Comparison of ENCODE assay signal across 17 cellular contexts in the genomic region with DNA sequence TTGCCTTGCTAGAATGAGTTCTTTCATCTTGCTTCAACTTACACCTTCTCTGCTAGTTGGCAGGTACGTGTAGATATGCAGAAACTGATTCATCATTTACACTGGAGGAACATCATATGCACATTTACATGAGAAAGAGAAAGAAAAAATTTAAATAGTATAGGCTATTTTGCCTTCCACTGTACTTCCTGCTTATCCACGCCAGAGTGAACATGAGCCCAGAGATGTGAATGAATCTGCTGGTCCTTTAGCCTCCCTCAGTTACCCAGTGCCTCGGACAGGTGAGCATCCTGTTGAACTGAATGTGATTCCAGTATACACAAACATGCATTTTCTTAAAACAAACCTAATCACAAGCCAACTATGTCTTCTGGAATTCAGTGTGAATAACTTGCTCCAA.
DNase-seq lines count a peak whose midpoint lies in the region; ATAC-seq, FAIRE-seq and TF ChIP-seq lines count a peak whose summit lies in the region.
"Had no signal": no experiment of that assay in that cellular context is flagged by ENCODE, and none has a peak within 500 bp of the region (broad histone marks: within the 10 kb centered on the region; RNA-seq: fewer than 3 reads in every experiment).

No MANE protein-coding gene starts in this region.

- DNase-seq in GM18507 (ENCODE audit: extremely low spot score, insufficient read length, low read depth): no peak
- DNase-seq in GM12878 (ENCODE audit: low read depth, low spot score): no peak
- no peak for DNase-seq in activated naive CD4-positive, alpha-beta T cell treated with anti-CD3 and anti-CD28 coated beads, Interleukin-2, amount 50 U/mL, for 16 hours
- no peak for DNase-seq in Ammon's horn (ENCODE audit: low spot score)
- DNase-seq in nephron progenitor cell: no peak
- no peak for DNase-seq in activated CD8-positive, alpha-beta T cell treated with anti-CD3 and anti-CD28 coated beads, Interleukin-2, amount 10 ng/mL, durations not matched to agents 7 days and 5 days
- DNase-seq: activated CD4-positive, CD25-positive, alpha-beta regulatory T cell; CD8-positive, alpha-beta T cell; left colon; NCI-H1417 treated with DMSO at 0.1 percent for 48 hours; stimulated activated CD4-positive, alpha-beta T cell treated with anti-CD3 and anti-CD28 coated beads, Interleukin-2, amount 100 ng/mL, for 48 hours; T-cell had no signal

- no TSS peak for BruUV-seq in GM12878 (replicated peaks; lab: Mats Ljungman, UMichigan)

- intact Hi-C loops in GM12878 (cut with micrococcal nuclease; ENCODE audit: unreplicated experiment): no loop called here

- H3K27ac ChIP-seq in GM12878 (ENCODE audit: control insufficient read depth, insufficient read depth): no peak overlapping the region
- H3K27ac ChIP-seq: suprapubic skin had no signal

- peak; percentile 85 for ATAC-seq in GM21447 (IDR thresholded peaks at IDR 0.05; ENCODE audit: unreplicated experiment)
- ATAC-seq in HG03066 (IDR thresholded peaks at IDR 0.05; ENCODE audit: low read depth, unreplicated experiment): peak; percentile 67
- ATAC-seq in GM12878: no peak; the same call in 2 of the 3 replicates
- no peak for ATAC-seq in activated CD8-positive, alpha-beta T cell treated with anti-CD3 and anti-CD28 coated beads, Interleukin-2, amount 10 ng/mL, durations not matched to agents 7 days and 5 days
- ATAC-seq: CD8-positive, alpha-beta T cell; left colon; T-cell had no signal

- RAD21 ChIA-PET in GM12878 (lab: Charles Lee; ENCODE audit: unreplicated experiment): no interaction called here

- H3K9me3 Mint-ChIP-seq in nephron progenitor cell: peaks cover under 1% of the 10 kb centered on the region
- no peaks in the 10 kb centered on the region for H3K9me3 Mint-ChIP-seq in activated CD8-positive, alpha-beta T cell treated with anti-CD3 and anti-CD28 coated beads, Interleukin-2, amount 10 ng/mL, durations not matched to agents 7 days and 5 days (ENCODE audit: insufficient read depth)
- H3K9me3 Mint-ChIP-seq: CD8-positive, alpha-beta T cell had no signal

- no peak for TF ChIP-seq POLR2A in GM12878 (IDR thresholded peaks at IDR 0.05; ENCODE audit: low read depth, low read length)

- 14% methylated on average over 3 of the region's 3 CpGs for WGBS in GM12878 (ENCODE audit: insufficient coverage, insufficient replicate concordance, low lambda C conversion rate, missing lambda C conversion rate)

- POLR2A ChIA-PET in GM12878 (lab: Charles Lee): no interaction called here
- POLR2A ChIA-PET in activated CD8-positive, alpha-beta T cell treated with anti-CD3 and anti-CD28 coated beads, Interleukin-2, amount 10 ng/mL, durations not matched to agents 7 days and 5 days (lab: Charles Lee): no interaction called here

- H2AFZ ChIP-seq in GM12878 (ENCODE audit: control insufficient read depth, low read depth, low read length): peak overlapping the region; percentile 26; the same call in 1 of the 2 replicates

- no peaks in the 10 kb centered on the region for H3K27me3 ChIP-seq in GM12878 (replicated peaks in 1 of 2; ENCODE audit: control insufficient read depth in 2 of 2, insufficient read depth in 2 of 2, low read length in 1 of 2)
- H3K27me3 ChIP-seq: suprapubic skin had no signal

- H3K4me2 ChIP-seq in GM12878 (ENCODE audit: control insufficient read depth, insufficient read depth): no peak overlapping the region

- SMC1A ChIA-PET in GM12878 (lab: Charles Lee; ENCODE audit: uncharacterized antibody, unreplicated experiment): interaction anchor here (1.6 to 1.8 kb wide), 2 partner anchors 7 to 13 kb away, joined by 3 to 7 read pairs; no protein-coding TSS in a partner anchor

- no peak overlapping the region for H3K9ac ChIP-seq in GM12878 (ENCODE audit: control insufficient read depth, insufficient read depth, low read length)

- no peaks in the 10 kb centered on the region for H3K79me2 ChIP-seq in GM12878 (ENCODE audit: control insufficient read depth, insufficient read depth, low read length)

- H3K4me1 ChIP-seq in GM12878 (ENCODE audit: control insufficient read depth, insufficient read depth, low read length): no peaks in the 10 kb centered on the region; the same call in 1 of the 2 replicates
- H3K4me1 ChIP-seq: suprapubic skin had no signal

- no peaks in the 10 kb centered on the region for H4K20me1 ChIP-seq in GM12878 (ENCODE audit: control insufficient read depth, insufficient read depth)

- H3K27me3 Mint-ChIP-seq in nephron progenitor cell (ENCODE audit: low read depth, poor library complexity): peaks cover 5% of the 10 kb centered on the region
- H3K27me3 Mint-ChIP-seq in activated CD8-positive, alpha-beta T cell treated with anti-CD3 and anti-CD28 coated beads, Interleukin-2, amount 10 ng/mL, durations not matched to agents 7 days and 5 days (ENCODE audit: low read depth): no peaks in the 10 kb centered on the region
- H3K27me3 Mint-ChIP-seq: central memory CD8-positive, alpha-beta T cell; T-cell had no signal

- in situ Hi-C loops in GM12878 (cut with MboI): no loop called here

- no peak overlapping the region for H3K27ac Mint-ChIP-seq in nephron progenitor cell
- H3K27ac Mint-ChIP-seq in activated CD8-positive, alpha-beta T cell treated with anti-CD3 and anti-CD28 coated beads, Interleukin-2, amount 10 ng/mL, durations not matched to agents 7 days and 5 days: no peak overlapping the region
- H3K27ac Mint-ChIP-seq: CD8-positive, alpha-beta T cell; T-cell had no signal

- H3K36me3 Mint-ChIP-seq in nephron progenitor cell (ENCODE audit: low read depth): peaks cover 40% of the 10 kb centered on the region
- H3K36me3 Mint-ChIP-seq in activated CD8-positive, alpha-beta T cell treated with anti-CD3 and anti-CD28 coated beads, Interleukin-2, amount 10 ng/mL, durations not matched to agents 7 days and 5 days (ENCODE audit: low read depth): no peaks in the 10 kb centered on the region
- H3K36me3 Mint-ChIP-seq: CD8-positive, alpha-beta T cell had no signal

- CTCF ChIA-PET in GM12878 (lab: Yijun Ruan, JAX): interaction anchor here (0.9 kb wide), 1 partner anchor 9 kb away, joined by 3 read pairs; no protein-coding TSS in a partner anchor
- CTCF ChIA-PET in activated CD8-positive, alpha-beta T cell treated with anti-CD3 and anti-CD28 coated beads, Interleukin-2, amount 10 ng/mL, durations not matched to agents 7 days and 5 days (lab: Charles Lee): no interaction called here

- no peak overlapping the region for H3K4me3 Mint-ChIP-seq in nephron progenitor cell
- no peak overlapping the region for H3K4me3 Mint-ChIP-seq in activated CD8-positive, alpha-beta T cell treated with anti-CD3 and anti-CD28 coated beads, Interleukin-2, amount 10 ng/mL, durations not matched to agents 7 days and 5 days
- H3K4me3 Mint-ChIP-seq: CD8-positive, alpha-beta T cell; central memory CD8-positive, alpha-beta T cell; T-cell had no signal

- no peak for TF ChIP-seq EP300 in GM12878 (IDR thresholded peaks at IDR 0.05; ENCODE audit: borderline replicate concordance in 1 of 2, control insufficient read depth in 1 of 2, low read depth in 2 of 2, low read length in 2 of 2)

- H3K9me3 ChIP-seq in GM12878 (replicated peaks; ENCODE audit: control insufficient read depth, insufficient read depth, low read length): no peaks in the 10 kb centered on the region
- H3K9me3 ChIP-seq: suprapubic skin had no signal

- H3K36me3 ChIP-seq in GM12878 (ENCODE audit: control insufficient read depth in 2 of 2, insufficient read depth in 2 of 2, low read length in 1 of 2): no peaks in the 10 kb centered on the region

- H3K4me1 Mint-ChIP-seq in nephron progenitor cell: peaks cover 7% of the 10 kb centered on the region
- no peaks in the 10 kb centered on the region for H3K4me1 Mint-ChIP-seq in activated CD8-positive, alpha-beta T cell treated with anti-CD3 and anti-CD28 coated beads, Interleukin-2, amount 10 ng/mL, durations not matched to agents 7 days and 5 days (ENCODE audit: low read depth)
- H3K4me1 Mint-ChIP-seq: central memory CD8-positive, alpha-beta T cell; T-cell had no signal

- no peak for TF ChIP-seq CTCF in GM12878 (IDR thresholded peaks at IDR 0.05 in 2 of 3, conservative IDR thresholded peaks at IDR 0.05 in 1 of 3; ENCODE audit: control insufficient read depth in 2 of 3, extremely low read depth in 1 of 3, insufficient read depth in 1 of 3, low read depth in 3 of 3, low read length in 3 of 3)
- TF ChIP-seq CTCF in nephron progenitor cell (IDR thresholded peaks at IDR 0.05): no peak

- no peak for TF ChIP-seq RAD21 in GM12878 (IDR thresholded peaks at IDR 0.05; ENCODE audit: insufficient read depth, low read depth, low read length)

- FAIRE-seq in GM18507 (lab: Jason Lieb, UNC): peak; percentile 80
- no peak for FAIRE-seq in GM12878 (lab: Jason Lieb, UNC)
- FAIRE-seq: endometrium had no signal

- H3K4me3 ChIP-seq in GM12878: no peak overlapping the region
- H3K4me3 ChIP-seq: suprapubic skin had no signal

TF ChIP-seq in GM12878, 131 proteins besides CTCF, POLR2A, EP300 and RAD21 (continues in another document):
- TF ChIP-seq GATAD2B (conservative IDR thresholded peaks at IDR 0.05; ENCODE audit: low read depth) (no peak), DPF2 (IDR thresholded peaks at IDR 0.05) (no peak), NFXL1 (IDR thresholded peaks at IDR 0.05; ENCODE audit: borderline replicate concordance) (no peak), HDAC6 (IDR thresholded peaks at IDR 0.05; ENCODE audit: unreplicated experiment) (no peak), ASH2L (IDR thresholded peaks at IDR 0.05; ENCODE audit: borderline replicate concordance, low read depth) (no peak), CREB1 (IDR thresholded peaks at IDR 0.05; ENCODE audit: low read depth) (no peak), PAX5 (IDR thresholded peaks at IDR 0.05; ENCODE audit: borderline replicate concordance, low read depth, low read length) (no peak)

Comparison
In these comparisons a context has a peak if more than half of its experiments do, and no peak if none do; other contexts are left out.
1. ATAC-seq: peak in GM21447 (single experiment) and HG03066 (single experiment); none in GM12878 (single experiment) and activated CD8-positive, alpha-beta T cell treated with anti-CD3 and anti-CD28 coated beads, Interleukin-2, amount 10 ng/mL, durations not matched to agents 7 days and 5 days (single experiment).